ENCODE assay signal across 34 cellular contexts in the genomic region with DNA sequence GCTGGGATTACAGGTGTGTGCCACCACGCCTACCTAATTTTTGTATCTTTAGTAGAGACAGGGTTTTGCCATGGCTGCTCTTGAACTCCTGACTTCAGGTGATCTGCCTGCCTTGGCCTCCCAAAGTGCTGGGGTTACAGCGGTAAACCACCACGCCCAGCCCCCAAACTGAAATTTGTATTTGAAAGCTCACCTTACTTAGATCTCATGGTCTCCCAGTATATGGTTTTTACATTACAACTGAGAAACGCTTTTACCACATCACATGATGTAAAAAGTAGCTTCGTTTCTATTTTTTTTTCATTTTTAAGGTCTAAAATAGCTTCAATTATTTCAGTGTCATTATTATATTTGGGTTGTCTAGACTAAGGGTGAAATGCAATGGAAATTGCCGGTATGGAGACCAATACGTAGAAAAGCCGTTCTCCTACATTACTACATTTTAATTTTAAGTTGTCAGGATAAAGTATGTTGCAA.
"Had no signal": no experiment of that assay in that cellular context is flagged by ENCODE, and none has a peak within 500 bp of the region (broad histone marks: within the 10 kb centered on the region; RNA-seq: fewer than 3 reads in every experiment).

No MANE protein-coding gene starts in this region.

- DNase-seq: activated effector memory CD4-positive, alpha-beta T cell treated with anti-CD3 and anti-CD28 coated beads, Interleukin-2, amount 50 U/mL, for 16 hours; activated effector memory CD4-positive, alpha-beta T cell treated with Interleukin-2 at 50 U/mL for 16 hours; activated gamma-delta T cell; activated gamma-delta T cell treated with Interleukin-2 at 50 U/mL for 16 hours; activated naive CD4-positive, alpha-beta T cell; activated naive CD4-positive, alpha-beta T cell treated with anti-CD3 and anti-CD28 coated beads for 36 hours; activated naive CD4-positive, alpha-beta T cell treated with anti-CD3 and anti-CD28 coated beads, Interleukin-2, amount 10 ng/mL, durations not matched to agents 7 days and 5 days; activated naive CD4-positive, alpha-beta T cell treated with anti-CD3 and anti-CD28 coated beads, Interleukin-2, amount 50 U/mL, for 16 hours; activated naive CD4-positive, alpha-beta T cell treated with Interleukin-2 at 50 U/mL for 16 hours; activated naive CD8-positive, alpha-beta T cell treated with anti-CD3 and anti-CD28 coated beads for 36 hours; activated naive CD8-positive, alpha-beta T cell treated with anti-CD3 and anti-CD28 coated beads, Interleukin-2, amount 10 ng/mL, durations not matched to agents 7 days and 5 days; activated naive CD8-positive, alpha-beta T cell treated with anti-CD3 and anti-CD28 coated beads, Interleukin-2, amount 50 U/mL, for 24 hours; activated T-cell treated with anti-CD3 and anti-CD28 coated beads, Interleukin-2, amount 50 U/mL, for 1 hour; activated T-cell treated with anti-CD3 and anti-CD28 coated beads, Interleukin-2, amount 50 U/mL, for 24 hours; activated T-cell treated with anti-CD3 and anti-CD28 coated beads, Interleukin-2, amount 50 U/mL, for 4 hours; activated T-cell treated with anti-CD3 and anti-CD28 coated beads, Interleukin-2, amount 50 U/mL, for 48 hours; activated T-cell treated with anti-CD3 and anti-CD28 coated beads, Interleukin-2, amount 50 U/mL, for 72 hours; adrenal gland; amniotic stem cell; amygdala; anterior cingulate cortex; aorta; body of pancreas; brain microvascular endothelial cell; caudate nucleus; central memory CD4-positive, alpha-beta T cell; cerebellar nuclear complex had no signal

- H3K36me3 ChIP-seq: adrenal gland, ascending aorta, brain microvascular endothelial cell, breast epithelium, cardiac muscle cell had no signal

- H3K4me3 ChIP-seq: adrenal gland, ascending aorta, body of pancreas, breast epithelium, cardiac muscle cell had no signal

- H3K27ac ChIP-seq: adrenal gland, ascending aorta, body of pancreas, brain microvascular endothelial cell, breast epithelium, cardiac muscle cell had no signal

- FAIRE-seq: astrocyte, bronchial epithelial cell had no signal

- H3K9me3 ChIP-seq: adrenal gland, ascending aorta, body of pancreas, breast epithelium had no signal

- ATAC-seq: activated naive CD4-positive, alpha-beta T cell treated with anti-CD3 and anti-CD28 coated beads, Interleukin-2, amount 50 U/mL, for 72 hours; activated naive CD8-positive, alpha-beta T cell treated with anti-CD3 and anti-CD28 coated beads, Interleukin-2, amount 50 U/mL, for 24 hours; activated T-cell treated with anti-CD3 and anti-CD28 coated beads, Interleukin-2, amount 50 U/mL, for 4 hours; activated T-cell treated with anti-CD3 and anti-CD28 coated beads, Interleukin-2, amount 50 U/mL, for 72 hours; activated T-helper 17 cell treated with anti-CD3 and anti-CD28 coated beads, Interleukin-2, amount 50 U/mL, for 72 hours; body of pancreas had no signal

- H3K27me3 ChIP-seq: adrenal gland, ascending aorta, body of pancreas, brain microvascular endothelial cell, breast epithelium, cardiac muscle cell had no signal

- H3K4me1 ChIP-seq: adrenal gland, ascending aorta, body of pancreas, breast epithelium had no signal
